In genomic region chr12:60059180-60059579, GRCh38 we compare ENCODE assay signal across 26 cellular contexts.
"Had no signal": no experiment of that assay in that cellular context is flagged by ENCODE, and none has a peak within 500 bp of the region (broad histone marks: within the 10 kb centered on the region; RNA-seq: fewer than 3 reads in every experiment).

No MANE protein-coding gene starts in this region.

- H3K4me3 ChIP-seq: esophagus squamous epithelium, right lobe of liver, skin epidermis, stomach, transverse colon had no signal

- H3K36me3 ChIP-seq: esophagus squamous epithelium, right lobe of liver, stomach, transverse colon, WERI-Rb-1 had no signal

- H3K27me3 Mint-ChIP-seq: activated naive CD8-positive, alpha-beta T cell treated with anti-CD3 and anti-CD28 coated beads for 36 hours; activated T-cell treated with anti-CD3 and anti-CD28 coated beads, Interleukin-2, amount 50 U/mL, for 24 hours; activated T-helper 17 cell treated with anti-CD3 and anti-CD28 coated beads, Interleukin-2, amount 50 U/mL, for 72 hours; memory B cell; stimulated activated memory B cell treated with anti-CD40 and anti-IgM and Interleukin-4, amounts not matched to agents 10 μg/mL and 1 μg/mL and 100 μg/mL, for 72 hours had no signal

- ATAC-seq: activated CD8-positive, alpha-beta T cell treated with anti-CD3 and anti-CD28 coated beads, Interleukin-2, amount 10 ng/mL, durations not matched to agents 7 days and 5 days; activated T-helper 17 cell treated with anti-CD3 and anti-CD28 coated beads, Interleukin-2, amount 50 U/mL, for 72 hours; left cardiac atrium; right lobe of liver; stimulated activated memory B cell treated with anti-CD40 and anti-IgM and Interleukin-4, amounts not matched to agents 10 μg/mL and 1 μg/mL and 100 μg/mL, for 72 hours had no signal

- FAIRE-seq: astrocyte, colon, TTC549, urothelium cell line had no signal

- H3K27ac Mint-ChIP-seq: activated CD8-positive, alpha-beta T cell treated with anti-CD3 and anti-CD28 coated beads, Interleukin-2, amount 10 ng/mL, durations not matched to agents 7 days and 5 days; activated naive CD8-positive, alpha-beta T cell treated with anti-CD3 and anti-CD28 coated beads for 36 hours; activated T-cell treated with anti-CD3 and anti-CD28 coated beads, Interleukin-2, amount 50 U/mL, for 24 hours; activated T-helper 17 cell treated with anti-CD3 and anti-CD28 coated beads, Interleukin-2, amount 50 U/mL, for 72 hours; memory B cell; stimulated activated memory B cell treated with anti-CD40 and anti-IgM and Interleukin-4, amounts not matched to agents 10 μg/mL and 1 μg/mL and 100 μg/mL, for 72 hours had no signal

- DNase-seq: activated CD4-positive, alpha-beta T cell treated with anti-CD3 and anti-CD28 coated beads for 1 hour; activated CD4-positive, alpha-beta T cell treated with anti-CD3 and anti-CD28 coated beads, Interleukin-2, amount 50 U/mL, for 1 hour; activated CD8-positive, alpha-beta T cell treated with anti-CD3 and anti-CD28 coated beads, Interleukin-2, amount 10 ng/mL, durations not matched to agents 7 days and 5 days; activated naive CD4-positive, alpha-beta T cell treated with Interleukin-2 at 50 U/mL for 16 hours; activated naive CD8-positive, alpha-beta T cell treated with anti-CD3 and anti-CD28 coated beads for 36 hours; activated T-cell treated with anti-CD3 and anti-CD28 coated beads, Interleukin-2, amount 50 U/mL, for 24 hours; central memory CD4-positive, alpha-beta T cell; effector memory CD4-positive, alpha-beta T cell; esophagus squamous epithelium; left cardiac atrium; occipital lobe; right lobe of liver; stimulated activated CD4-positive, alpha-beta T cell treated with anti-CD3 and anti-CD28 coated beads, Interleukin-2, amount 100 ng/mL, for 24 hours; stomach; T-helper 1 cell; transverse colon; WERI-Rb-1 had no signal

- H3K4me3 Mint-ChIP-seq: activated CD8-positive, alpha-beta T cell treated with anti-CD3 and anti-CD28 coated beads, Interleukin-2, amount 10 ng/mL, durations not matched to agents 7 days and 5 days; activated naive CD8-positive, alpha-beta T cell treated with anti-CD3 and anti-CD28 coated beads for 36 hours; activated T-cell treated with anti-CD3 and anti-CD28 coated beads, Interleukin-2, amount 50 U/mL, for 24 hours; activated T-helper 17 cell treated with anti-CD3 and anti-CD28 coated beads, Interleukin-2, amount 50 U/mL, for 72 hours; memory B cell; neural crest cell; stimulated activated memory B cell treated with anti-CD40 and anti-IgM and Interleukin-4, amounts not matched to agents 10 μg/mL and 1 μg/mL and 100 μg/mL, for 72 hours had no signal

- H3K9me3 ChIP-seq: esophagus squamous epithelium, right lobe of liver, stomach, transverse colon had no signal

- H3K27me3 ChIP-seq: esophagus squamous epithelium, right lobe of liver, stomach, transverse colon had no signal

- H3K27ac ChIP-seq: esophagus squamous epithelium, right lobe of liver, skin epidermis, stomach, transverse colon, WERI-Rb-1 had no signal

- H3K36me3 Mint-ChIP-seq: activated naive CD8-positive, alpha-beta T cell treated with anti-CD3 and anti-CD28 coated beads for 36 hours; memory B cell; stimulated activated memory B cell treated with anti-CD40 and anti-IgM and Interleukin-4, amounts not matched to agents 10 μg/mL and 1 μg/mL and 100 μg/mL, for 72 hours had no signal

- H3K4me1 Mint-ChIP-seq: activated naive CD8-positive, alpha-beta T cell treated with anti-CD3 and anti-CD28 coated beads for 36 hours; activated T-helper 17 cell treated with anti-CD3 and anti-CD28 coated beads, Interleukin-2, amount 50 U/mL, for 72 hours; memory B cell; neural crest cell; stimulated activated memory B cell treated with anti-CD40 and anti-IgM and Interleukin-4, amounts not matched to agents 10 μg/mL and 1 μg/mL and 100 μg/mL, for 72 hours had no signal

- H3K4me1 ChIP-seq: esophagus squamous epithelium, right lobe of liver, stomach, transverse colon had no signal

- H3K9me3 Mint-ChIP-seq: activated naive CD8-positive, alpha-beta T cell treated with anti-CD3 and anti-CD28 coated beads for 36 hours; activated T-helper 17 cell treated with anti-CD3 and anti-CD28 coated beads, Interleukin-2, amount 50 U/mL, for 72 hours; neural crest cell had no signal
